ENCODE assay signal across 17 cellular contexts in the genomic region with DNA sequence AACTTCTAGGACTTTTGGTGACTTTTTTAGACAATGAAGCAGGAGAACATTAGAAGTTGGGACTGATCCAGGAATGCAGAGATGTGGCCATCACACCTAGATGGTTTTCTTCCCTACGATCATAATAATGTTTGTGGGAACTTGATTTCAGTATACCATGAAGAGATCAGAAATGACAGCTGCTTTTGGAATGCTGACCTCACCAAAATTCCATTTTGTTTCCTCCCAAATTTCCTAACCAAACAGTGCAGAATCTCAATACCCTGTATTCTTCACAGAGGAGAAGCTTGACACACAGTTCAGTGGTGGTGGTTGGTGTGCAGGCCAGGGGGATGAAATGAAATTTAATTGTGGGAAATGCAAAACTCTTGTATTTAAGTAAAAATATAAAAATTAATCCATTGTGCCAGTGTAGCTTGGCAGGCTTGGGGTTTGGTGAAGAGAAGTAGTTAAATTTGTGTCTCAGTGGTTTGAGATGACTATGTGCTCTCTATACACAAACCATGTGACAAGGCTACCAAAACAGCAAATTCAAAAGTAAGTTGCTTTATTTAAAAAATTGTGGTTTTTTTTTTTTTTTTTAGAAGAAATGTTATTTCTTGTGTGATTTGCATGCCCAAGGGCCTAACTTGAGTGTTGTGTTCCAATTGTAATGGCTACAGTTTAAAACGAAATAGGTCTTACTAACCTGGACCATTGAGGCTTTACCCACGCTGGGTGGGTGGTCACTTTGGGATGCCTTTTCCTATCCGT.
A peak's percentile ranks its signal among the peaks of the same experiment; 100 is the strongest.
DNase-seq lines count a peak whose midpoint lies in the region; ATAC-seq, FAIRE-seq and TF ChIP-seq lines count a peak whose summit lies in the region.
"Had no signal": no experiment of that assay in that cellular context is flagged by ENCODE, and none has a peak within 500 bp of the region (broad histone marks: within the 10 kb centered on the region; RNA-seq: fewer than 3 reads in every experiment).

No MANE protein-coding gene starts in this region.

- peaks cover 9% of the 10 kb centered on the region for H3K27me3 Mint-ChIP-seq in T-helper 17 cell
- peaks cover 45% of the 10 kb centered on the region for H3K27me3 Mint-ChIP-seq in Calu3 (ENCODE audit: unreplicated experiment)

- CTCF ChIA-PET in SK-N-SH (lab: Yijun Ruan, JAX) (interaction anchor here (0.7 to 1.0 kb wide), 3 partner anchors 17 to 139 kb away, joined by 3 to 4 read pairs (median 3); no protein-coding TSS in a partner anchor), Calu3 (lab: Charles Lee) (no interaction called here)

- H3K4me3 Mint-ChIP-seq in T-helper 17 cell, result no peak overlapping the region
- no peak overlapping the region for H3K4me3 Mint-ChIP-seq in Calu3 (ENCODE audit: low read depth, unreplicated experiment)
- H3K4me3 Mint-ChIP-seq: naive thymus-derived CD8-positive, alpha-beta T cell had no signal

- H3K27ac Mint-ChIP-seq in T-helper 17 cell (peak overlapping the region; percentile 3), Calu3 (ENCODE audit: unreplicated experiment) (no peak overlapping the region)
- H3K27ac Mint-ChIP-seq: naive thymus-derived CD8-positive, alpha-beta T cell had no signal

- no peaks in the 10 kb centered on the region for H3K9me2 ChIP-seq in SK-N-SH

- no peak overlapping the region; a peak in 1 of 4 replicates for H3K27ac ChIP-seq in SK-N-SH (ENCODE audit: low read depth in 2 of 2, low read length in 1 of 2)
- H3K27ac ChIP-seq: 22Rv1, adrenal gland, tibial nerve had no signal

- intact Hi-C loops in Calu3 (cut with micrococcal nuclease; ENCODE audit: unreplicated experiment), result no loop called here

- no peaks in the 10 kb centered on the region for H3K9me3 ChIP-seq in SK-N-SH
- no peaks in the 10 kb centered on the region for H3K9me3 ChIP-seq in T-helper 17 cell (ENCODE audit: control insufficient read depth, low read length, poor library complexity, severe bottlenecking)
- H3K9me3 ChIP-seq: adrenal gland had no signal

- no peaks in the 10 kb centered on the region for H3K9me3 Mint-ChIP-seq in Calu3 (ENCODE audit: low read depth, unreplicated experiment)

- ATAC-seq in SK-N-SH treated with all-trans-retinoic acid at 6 μM for 48 hours (no peak; the same call in 2 of the 3 replicates), HG03095 (IDR thresholded peaks at IDR 0.05; ENCODE audit: unreplicated experiment) (peak; percentile 51), T-helper 17 cell (no peak), esophagus mucosa (no peak)
- ATAC-seq: Panc1 had no signal

- POLR2A ChIA-PET in SK-N-SH (lab: Yijun Ruan, JAX), result no interaction called here

- no peaks in the 10 kb centered on the region for H3K36me3 ChIP-seq in SK-N-SH (replicated peaks in 1 of 2; ENCODE audit: control insufficient read depth in 1 of 2, insufficient read depth in 2 of 2, low read length in 1 of 2)
- H3K36me3 ChIP-seq: adrenal gland, tibial nerve had no signal

- no peak for FAIRE-seq in urothelium cell line (lab: Jason Lieb, UNC)
- FAIRE-seq: TTC549 had no signal

- TF ChIP-seq RAD21 in SK-N-SH (IDR thresholded peaks at IDR 0.05; ENCODE audit: low read length), result no peak

- no peak overlapping the region for H3K9ac ChIP-seq in SK-N-SH

- no peaks in the 10 kb centered on the region for H3K27me3 ChIP-seq in SK-N-SH (ENCODE audit: insufficient read depth)
- H3K27me3 ChIP-seq: adrenal gland, tibial nerve had no signal

- H3K4me3 ChIP-seq in SK-N-SH (ENCODE audit: low read depth in 2 of 2, low read length in 1 of 2), result no peak overlapping the region
- H3K4me3 ChIP-seq: adrenal gland, tibial nerve had no signal

- H4K20me1 ChIP-seq in SK-N-SH (ENCODE audit: insufficient read depth), result no peaks in the 10 kb centered on the region

- no TSS peak for BruUV-seq in Calu3 (replicated peaks; lab: Mats Ljungman, UMichigan)

- TF ChIP-seq CTCF in SK-N-SH (IDR thresholded peaks at IDR 0.05), result no peak
- no peak for TF ChIP-seq CTCF in Calu3 (IDR thresholded peaks at IDR 0.05; ENCODE audit: unreplicated experiment)

- H3K4me1 ChIP-seq in SK-N-SH (ENCODE audit: control insufficient read depth in 1 of 2, insufficient read depth in 2 of 2, low read depth in 1 of 2, low read length in 1 of 2), result no peaks in the 10 kb centered on the region; a peak in 1 of 4 replicates
- H3K4me1 ChIP-seq: adrenal gland, tibial nerve had no signal

- 0 out of 2 replicates have a peak overlapping the region, but pooled peaks have one; percentile 26 for H2AFZ ChIP-seq in SK-N-SH (ENCODE audit: low read depth)

- WGBS in SK-N-SH (ENCODE audit: low lambda C conversion rate), result 68% methylated on average over 4 of the region's 4 CpGs

- H3K4me2 ChIP-seq in SK-N-SH, result no peak overlapping the region

- H3K4me1 Mint-ChIP-seq in T-helper 17 cell (peaks cover 16% of the 10 kb centered on the region), Calu3 (ENCODE audit: low read depth, unreplicated experiment) (no peaks in the 10 kb centered on the region)

- no peaks in the 10 kb centered on the region for H3K79me2 ChIP-seq in SK-N-SH (ENCODE audit: insufficient read depth)

- no peak for TF ChIP-seq EP300 in SK-N-SH (IDR thresholded peaks at IDR 0.05; ENCODE audit: borderline replicate concordance in 1 of 2, low read depth in 1 of 2, low read length in 1 of 2)

- H3K36me3 Mint-ChIP-seq in T-helper 17 cell (ENCODE audit: low read depth), result peaks cover 2% of the 10 kb centered on the region
- no peaks in the 10 kb centered on the region for H3K36me3 Mint-ChIP-seq in Calu3 (ENCODE audit: insufficient read depth, unreplicated experiment)

- DNase-seq in SK-N-SH (no peak), T-helper 17 cell (no peak), urothelium cell line (ENCODE audit: low spot score) (peak; percentile 29), Calu3 (no peak), KG1 (lab: John Stamatoyannopoulos, UW) (no peak)
- DNase-seq: activated CD8-positive, alpha-beta memory T cell treated with anti-CD3 and anti-CD28 coated beads, Interleukin-2, amount 50 U/mL, for 4 hours; adrenal gland; NCI-H1048; NCI-H345 had no signal

- no peaks in the 10 kb centered on the region for H3F3A ChIP-seq in SK-N-SH (replicated peaks; ENCODE audit: insufficient read depth)

TF ChIP-seq in SK-N-SH, 30 proteins besides CTCF, POLR2A, EP300 and RAD21 (continues in another document):
- TF ChIP-seq TEAD4 (IDR thresholded peaks at IDR 0.05; ENCODE audit: borderline replicate concordance, insufficient read depth) (no peak), RXRA (IDR thresholded peaks at IDR 0.05; ENCODE audit: borderline replicate concordance, low read depth) (no peak), EZH2phosphoT487 (IDR thresholded peaks at IDR 0.05; ENCODE audit: borderline replicate concordance, low read depth) (no peak), FOXJ3 (CRISPR knock-in tag; IDR thresholded peaks at IDR 0.05) (no peak)
- TF ChIP-seq, protein P1, sequence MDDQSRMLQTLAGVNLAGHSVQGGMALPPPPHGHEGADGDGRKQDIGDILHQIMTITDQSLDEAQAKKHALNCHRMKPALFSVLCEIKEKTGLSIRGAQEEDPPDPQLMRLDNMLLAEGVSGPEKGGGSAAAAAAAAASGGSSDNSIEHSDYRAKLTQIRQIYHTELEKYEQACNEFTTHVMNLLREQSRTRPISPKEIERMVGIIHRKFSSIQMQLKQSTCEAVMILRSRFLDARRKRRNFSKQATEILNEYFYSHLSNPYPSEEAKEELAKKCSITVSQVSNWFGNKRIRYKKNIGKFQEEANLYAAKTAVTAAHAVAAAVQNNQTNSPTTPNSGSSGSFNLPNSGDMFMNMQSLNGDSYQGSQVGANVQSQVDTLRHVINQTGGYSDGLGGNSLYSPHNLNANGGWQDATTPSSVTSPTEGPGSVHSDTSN (IDR thresholded peaks at IDR 0.05), result no peak
- TF ChIP-seq, protein P2, sequence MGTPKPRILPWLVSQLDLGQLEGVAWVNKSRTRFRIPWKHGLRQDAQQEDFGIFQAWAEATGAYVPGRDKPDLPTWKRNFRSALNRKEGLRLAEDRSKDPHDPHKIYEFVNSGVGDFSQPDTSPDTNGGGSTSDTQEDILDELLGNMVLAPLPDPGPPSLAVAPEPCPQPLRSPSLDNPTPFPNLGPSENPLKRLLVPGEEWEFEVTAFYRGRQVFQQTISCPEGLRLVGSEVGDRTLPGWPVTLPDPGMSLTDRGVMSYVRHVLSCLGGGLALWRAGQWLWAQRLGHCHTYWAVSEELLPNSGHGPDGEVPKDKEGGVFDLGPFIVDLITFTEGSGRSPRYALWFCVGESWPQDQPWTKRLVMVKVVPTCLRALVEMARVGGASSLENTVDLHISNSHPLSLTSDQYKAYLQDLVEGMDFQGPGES (IDR thresholded peaks at IDR 0.05; ENCODE audit: low read depth, low read length), result no peak

TF ChIP-seq in SK-N-SH treated with all-trans-retinoic acid at 6 μM for 48 hours, 23 proteins besides CTCF, POLR2A, EP300 and RAD21:
- TF ChIP-seq ESRRG (CRISPR knock-in tag; IDR thresholded peaks at IDR 0.05) (no peak), CSDC2 (CRISPR knock-in tag; IDR thresholded peaks at IDR 0.05) (no peak), SNAI2 (CRISPR knock-in tag; IDR thresholded peaks at IDR 0.05) (no peak), TOX (CRISPR knock-in tag; IDR thresholded peaks at IDR 0.05; ENCODE audit: borderline replicate concordance) (no peak), ZFP3 (CRISPR knock-in tag; IDR thresholded peaks at IDR 0.05) (no peak), ZNF70 (CRISPR knock-in tag; IDR thresholded peaks at IDR 0.05) (no peak)
- TF ChIP-seq, protein P3, sequence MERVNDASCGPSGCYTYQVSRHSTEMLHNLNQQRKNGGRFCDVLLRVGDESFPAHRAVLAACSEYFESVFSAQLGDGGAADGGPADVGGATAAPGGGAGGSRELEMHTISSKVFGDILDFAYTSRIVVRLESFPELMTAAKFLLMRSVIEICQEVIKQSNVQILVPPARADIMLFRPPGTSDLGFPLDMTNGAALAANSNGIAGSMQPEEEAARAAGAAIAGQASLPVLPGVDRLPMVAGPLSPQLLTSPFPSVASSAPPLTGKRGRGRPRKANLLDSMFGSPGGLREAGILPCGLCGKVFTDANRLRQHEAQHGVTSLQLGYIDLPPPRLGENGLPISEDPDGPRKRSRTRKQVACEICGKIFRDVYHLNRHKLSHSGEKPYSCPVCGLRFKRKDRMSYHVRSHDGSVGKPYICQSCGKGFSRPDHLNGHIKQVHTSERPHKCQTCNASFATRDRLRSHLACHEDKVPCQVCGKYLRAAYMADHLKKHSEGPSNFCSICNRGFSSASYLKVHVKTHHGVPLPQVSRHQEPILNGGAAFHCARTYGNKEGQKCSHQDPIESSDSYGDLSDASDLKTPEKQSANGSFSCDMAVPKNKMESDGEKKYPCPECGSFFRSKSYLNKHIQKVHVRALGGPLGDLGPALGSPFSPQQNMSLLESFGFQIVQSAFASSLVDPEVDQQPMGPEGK (CRISPR knock-in tag; IDR thresholded peaks at IDR 0.05; ENCODE audit: borderline replicate concordance), result no peak
TF ChIP-seq in SK-N-SH treated with all-trans-retinoic acid at 6 μM for 48 hours: peak in this region for 0.
